ENCODE assay signal across 1 cellular context in the genomic region with DNA sequence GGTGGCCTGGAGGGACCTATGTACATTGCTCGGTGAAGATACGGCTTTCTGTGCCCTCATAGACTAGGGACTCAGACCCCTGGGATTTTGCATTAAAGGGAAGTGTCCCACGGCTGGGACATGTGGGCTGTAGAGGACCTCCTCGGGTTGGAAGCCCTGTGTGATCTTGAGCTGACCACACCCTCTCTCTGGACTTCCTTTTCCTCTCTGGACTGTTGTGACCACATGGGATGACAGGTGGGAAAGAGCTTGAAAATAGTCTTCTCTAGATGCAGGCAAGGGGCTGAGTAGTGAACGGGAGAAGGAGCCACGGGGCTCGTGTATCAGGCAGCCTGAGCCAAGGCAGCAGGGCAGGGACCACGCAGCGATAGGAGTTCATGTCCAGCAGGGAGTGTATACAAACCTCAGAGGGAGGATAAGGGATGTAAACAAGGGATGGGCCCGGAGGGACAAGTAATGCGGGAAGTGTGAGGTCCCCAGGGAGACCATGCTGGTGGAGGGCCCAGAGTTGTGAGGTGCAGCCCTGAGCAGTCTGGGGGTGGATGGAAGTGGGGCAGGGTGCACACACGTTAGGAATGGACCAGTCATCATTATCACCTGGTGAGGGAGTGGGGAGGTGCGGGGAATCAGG.
TF ChIP-seq lines count a peak whose summit lies in the region.

No MANE protein-coding gene starts in this region.

TF ChIP-seq in IMR-90, 13 proteins besides CTCF, POLR2A, EP300 and RAD21 (continued from another document):
- TF ChIP-seq, protein P1, sequence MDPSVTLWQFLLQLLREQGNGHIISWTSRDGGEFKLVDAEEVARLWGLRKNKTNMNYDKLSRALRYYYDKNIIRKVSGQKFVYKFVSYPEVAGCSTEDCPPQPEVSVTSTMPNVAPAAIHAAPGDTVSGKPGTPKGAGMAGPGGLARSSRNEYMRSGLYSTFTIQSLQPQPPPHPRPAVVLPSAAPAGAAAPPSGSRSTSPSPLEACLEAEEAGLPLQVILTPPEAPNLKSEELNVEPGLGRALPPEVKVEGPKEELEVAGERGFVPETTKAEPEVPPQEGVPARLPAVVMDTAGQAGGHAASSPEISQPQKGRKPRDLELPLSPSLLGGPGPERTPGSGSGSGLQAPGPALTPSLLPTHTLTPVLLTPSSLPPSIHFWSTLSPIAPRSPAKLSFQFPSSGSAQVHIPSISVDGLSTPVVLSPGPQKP (IDR thresholded peaks at IDR 0.05; ENCODE audit: borderline replicate concordance, low read depth, low read length): no peak
- TF ChIP-seq, protein P2, sequence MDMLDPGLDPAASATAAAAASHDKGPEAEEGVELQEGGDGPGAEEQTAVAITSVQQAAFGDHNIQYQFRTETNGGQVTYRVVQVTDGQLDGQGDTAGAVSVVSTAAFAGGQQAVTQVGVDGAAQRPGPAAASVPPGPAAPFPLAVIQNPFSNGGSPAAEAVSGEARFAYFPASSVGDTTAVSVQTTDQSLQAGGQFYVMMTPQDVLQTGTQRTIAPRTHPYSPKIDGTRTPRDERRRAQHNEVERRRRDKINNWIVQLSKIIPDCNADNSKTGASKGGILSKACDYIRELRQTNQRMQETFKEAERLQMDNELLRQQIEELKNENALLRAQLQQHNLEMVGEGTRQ (IDR thresholded peaks at IDR 0.05; ENCODE audit: low read depth, low read length): no peak
- no peak for TF ChIP-seq SMC3 (IDR thresholded peaks at IDR 0.05; ENCODE audit: low read depth, low read length)
- no peak for TF ChIP-seq MXI1 (IDR thresholded peaks at IDR 0.05; ENCODE audit: borderline replicate concordance, low read depth, low read length)
- TF ChIP-seq FOS (IDR thresholded peaks at IDR 0.05; ENCODE audit: low read depth, low read length): no peak
- no peak for TF ChIP-seq CEBPB (IDR thresholded peaks at IDR 0.05; ENCODE audit: low read depth, low read length)
- TF ChIP-seq RCOR1 (IDR thresholded peaks at IDR 0.05; ENCODE audit: insufficient replicate concordance, low read length): no peak
- TF ChIP-seq BHLHE40 (IDR thresholded peaks at IDR 0.05; ENCODE audit: low read depth, low read length): no peak
- TF ChIP-seq NFE2L2 (IDR thresholded peaks at IDR 0.05; ENCODE audit: low read depth, low read length): no peak
- no peak for TF ChIP-seq MAFK (IDR thresholded peaks at IDR 0.05; ENCODE audit: low read depth, low read length)
